In genomic region chr2:20614201-20615045, GRCh38 we compare ENCODE assay signal across 8 cellular contexts. TPM values are rescaled to one million over a fixed set of nuclear protein-coding genes. Genes with fewer than 3 reads are reported as not detected.
A peak's percentile ranks its signal among the peaks of the same experiment; 100 is the strongest.
DNase-seq lines count a peak whose midpoint lies in the region; ATAC-seq and TF ChIP-seq lines count a peak whose summit lies in the region.

No MANE protein-coding gene starts in this region.

- H3K56ac ChIP-seq in H9 (ENCODE audit: insufficient read length, low read depth, low read length): no peak overlapping the region

- H3K36me3 Mint-ChIP-seq in H9 (ENCODE audit: insufficient read depth in 1 of 3, low read depth in 3 of 3): peaks cover 0 to 2% (median 0%) of the 10 kb centered on the region in 3 experiments; a peak in 1 of 7 replicates

- no peak overlapping the region for H4K5ac ChIP-seq in H9 (ENCODE audit: insufficient read length, low read depth, low read length)

- no peak overlapping the region for H3K4me2 ChIP-seq in H9 (ENCODE audit: insufficient read depth, insufficient read length, low read length)

- no peak overlapping the region for H4K91ac ChIP-seq in H9 (ENCODE audit: insufficient read length, low read depth, low read length)

- no CpG with 5 or more reads among the region's 14 CpGs for WGBS in H9 (ENCODE audit: extremely low coverage, insufficient read length, low lambda C conversion rate)
- 27 to 37% (median 28%) methylated on average over 14 of the region's 14 CpGs for WGBS in psoas muscle, 3 donors

- ATAC-seq in psoas muscle (peak; percentile 21 to 67 (median 50)), GM21717 (IDR thresholded peaks at IDR 0.05; ENCODE audit: unreplicated experiment) (no peak), HG03280 (IDR thresholded peaks at IDR 0.05; ENCODE audit: unreplicated experiment) (no peak), GM19452 (IDR thresholded peaks at IDR 0.05; ENCODE audit: unreplicated experiment) (no peak)

- H2AFZ ChIP-seq in H9 (ENCODE audit: low read length): no peak overlapping the region

- no peak overlapping the region for H3K4ac ChIP-seq in H9 (ENCODE audit: low read depth, low read length)

- H3K4me1 ChIP-seq in H9 (ENCODE audit: insufficient read depth, low read length) (peaks cover 3% of the 10 kb centered on the region; the same call in 1 of the 2 replicates), psoas muscle (peaks cover 76% of the 10 kb centered on the region)

- H3K14ac ChIP-seq in H9 (ENCODE audit: insufficient read depth, low read length): peak overlapping the region; percentile 38; the same call in 1 of the 2 replicates

- DNase-seq in H9: peak; percentile 58
- DNase-seq in NCI-H748 (lab: John Stamatoyannopoulos, UW; ENCODE audit: unreplicated experiment): peak; percentile 78
- DNase-seq in fibroblast of villous mesenchyme (ENCODE audit: low read depth): peak; percentile 89
- peak; percentile 73 to 85 for DNase-seq in psoas muscle
- DNase-seq in NCI-H1694 (lab: John Stamatoyannopoulos, UW): no peak

- H3K27me3 ChIP-seq in H9 (ENCODE audit: insufficient read depth, low read length) (no peaks in the 10 kb centered on the region), psoas muscle (ENCODE audit: insufficient read depth in 3 of 3, low read length in 2 of 3) (no peaks in the 10 kb centered on the region)

- no peak overlapping the region for H2AK5ac ChIP-seq in H9 (ENCODE audit: insufficient read length, low read length)

- H2BK20ac ChIP-seq in H9 (ENCODE audit: low read depth, low read length, poor library complexity, severe bottlenecking): no peak overlapping the region

- no peaks in the 10 kb centered on the region for H3K79me1 ChIP-seq in H9 (ENCODE audit: insufficient read depth, low read depth, low read length, poor library complexity, severe bottlenecking)

- peaks cover 3% of the 10 kb centered on the region for H3K23me2 ChIP-seq in H9 (ENCODE audit: insufficient read length, low read depth, low read length, poor library complexity, severe bottlenecking)

- no peaks in the 10 kb centered on the region for H3K79me2 ChIP-seq in H9 (ENCODE audit: insufficient read depth, low read length)

- H2BK15ac ChIP-seq in H9 (ENCODE audit: low read depth, low read length): no peak overlapping the region

- no peak overlapping the region for H2BK5ac ChIP-seq in H9 (ENCODE audit: insufficient read length, low read length)

- no peak overlapping the region for H2BK12ac ChIP-seq in H9 (ENCODE audit: insufficient read length, low read depth, low read length)

- no peaks in the 10 kb centered on the region for H4K20me1 ChIP-seq in H9 (ENCODE audit: control insufficient read depth, insufficient read depth, insufficient read length)

- no peak overlapping the region for H3K4me3 ChIP-seq in fibroblast of villous mesenchyme (ENCODE audit: low read depth, low read length)
- no peak overlapping the region for H3K4me3 ChIP-seq in psoas muscle

- peak overlapping the region in 1 of 2 experiments; percentile 34; a peak in 2 of 5 replicates for H3K4me3 Mint-ChIP-seq in H9

- H3K23ac ChIP-seq in H9 (ENCODE audit: insufficient read length, low read depth, low read length): no peak overlapping the region

- no peak overlapping the region for H3K9ac ChIP-seq in H9 (ENCODE audit: extremely low read depth, insufficient read length, low read length)

- H3K27ac Mint-ChIP-seq in H9: peak overlapping the region; percentile 41 to 82 (median 48); a peak in 3 of 7 replicates

- H3K4me1 Mint-ChIP-seq in H9: peaks cover 22 to 36% of the 10 kb centered on the region in 2 experiments

- peak overlapping the region; percentile 50 for H4K8ac ChIP-seq in H9 (replicated peaks; ENCODE audit: insufficient read length, low read depth, low read length)

- H3K27me3 Mint-ChIP-seq in H9 (ENCODE audit: low read depth): peaks cover 3% of the 10 kb centered on the region; the same call in 1 of the 2 replicates

- TF ChIP-seq CTCF in H9 (conservative IDR thresholded peaks at IDR 0.05) (no peak), fibroblast of villous mesenchyme (IDR thresholded peaks at IDR 0.05; ENCODE audit: insufficient read depth, low read depth, low read length) (no peak), psoas muscle (IDR thresholded peaks at IDR 0.05) (peak; percentile 25)

- intact Hi-C loops in psoas muscle (cut with DNase I): loop anchor here in 1 of 2 donors (2.0 kb wide), 1 partner anchor 32 kb away; no protein-coding TSS in a partner anchor

- H3K18ac ChIP-seq in H9 (ENCODE audit: insufficient read length, low read depth, low read length): no peak overlapping the region

- no peak overlapping the region for H3K27ac ChIP-seq in H9 (ENCODE audit: insufficient read length, low read depth, low read length)
- H3K27ac ChIP-seq in psoas muscle: peak overlapping the region; percentile 88

- H3T11ph ChIP-seq in H9 (ENCODE audit: low read length): no peak overlapping the region

- no peak overlapping the region for H2BK120ac ChIP-seq in H9 (ENCODE audit: low read depth, low read length, poor library complexity, severe bottlenecking)

- H3K9me3 ChIP-seq in H9 (ENCODE audit: control insufficient read depth, low read depth, low read length) (no peaks in the 10 kb centered on the region), psoas muscle (no peaks in the 10 kb centered on the region)

- H3K9me3 Mint-ChIP-seq in H9: no peaks in the 10 kb centered on the region

- H3K36me3 ChIP-seq in psoas muscle (ENCODE audit: insufficient read depth in 1 of 2, low read depth in 1 of 2): no peaks in the 10 kb centered on the region

RNA-seq across cellular contexts. Expression of gene HS1BP3, which starts 36.5 kb away (rescaled TPM):
- total RNA-seq in H9 (2021) (10.8 and 11.1 TPM in 2 replicates), fibroblast of villous mesenchyme (25.9 and 30.3 TPM in 2 replicates), psoas muscle (10 to 100 TPM in 3 of 4 donors, 1 to 10 TPM in 1; 9.2 to 12.1 (median 11.4) TPM)
- polyA plus RNA-seq in psoas muscle: 10 to 100 TPM; 12.6 to 20.6 (median 13.2) TPM

RNA-seq across cellular contexts. Expression of gene GDF7, which starts 52.5 kb away (rescaled TPM):
- total RNA-seq in H9 (2021) (0.04 TPM in 1 of 2 replicates, not detected in the other), fibroblast of villous mesenchyme (12.1 and 12.2 TPM in 2 replicates), psoas muscle (under 1 TPM; 0.04 to 0.94 (median 0.17) TPM)
- polyA plus RNA-seq in psoas muscle: under 1 TPM; 0.03 to 0.04 (median 0.04) TPM

Comparison
In these comparisons a context has a peak if more than half of its experiments do, and no peak if none do; other contexts are left out.
1. ATAC-seq: peak in psoas muscle (4 of 4); none in GM21717 (single experiment), HG03280 (single experiment) and GM19452 (single experiment).